ENCODE assay signal across 1 cellular context in the genomic region with DNA sequence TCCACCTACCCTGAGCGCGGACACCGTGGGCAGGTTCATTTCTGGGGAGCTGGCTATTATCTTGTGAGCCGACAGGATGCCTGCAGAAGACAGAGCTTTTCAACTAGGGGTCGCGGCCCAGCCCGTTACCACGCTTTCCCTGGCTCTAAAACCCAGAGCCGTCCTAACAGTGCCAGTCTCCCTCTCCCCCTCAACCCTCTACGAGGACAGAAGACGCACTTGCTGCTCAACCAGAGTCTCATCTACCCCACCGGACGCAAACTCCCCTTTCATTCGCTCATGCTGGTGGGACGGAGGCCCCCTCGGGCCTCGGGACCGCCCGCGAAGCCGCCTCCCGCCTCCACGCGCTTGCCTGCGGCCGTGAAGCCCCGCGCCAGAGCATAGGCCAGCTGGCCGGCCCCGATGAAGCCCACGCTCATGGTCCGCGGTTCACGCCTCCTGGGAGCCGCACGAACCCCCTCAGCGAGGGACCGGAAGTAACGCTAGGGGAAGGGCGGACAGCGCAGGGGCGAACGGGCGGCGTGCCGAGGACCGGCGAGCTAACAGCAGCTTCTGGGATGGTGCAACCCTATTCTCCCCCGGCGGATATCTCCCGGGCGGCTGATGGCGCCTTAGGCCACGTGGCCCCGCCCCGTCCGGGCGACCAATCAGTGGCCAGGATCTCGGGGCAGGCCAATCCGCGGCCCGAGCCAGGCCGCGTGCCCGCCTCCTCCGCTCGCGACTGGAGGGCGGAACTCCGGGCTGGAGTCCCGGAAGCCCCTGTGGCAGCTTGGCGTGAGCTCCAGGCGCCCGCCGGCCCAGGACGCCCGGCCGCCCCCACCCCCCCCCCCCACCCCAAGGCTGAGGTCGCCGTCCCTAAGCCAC.
TF ChIP-seq lines count a peak whose summit lies in the region.

A gene (minus strand): TSS at position 559 of the 864 bp plus-strand sequence. CDS start 140 bp downstream, at position 419.

TF ChIP-seq in HepG2, 621 proteins besides CTCF, POLR2A, EP300 and RAD21 (continued from another document and continues in another):
- TF ChIP-seq, protein P1, sequence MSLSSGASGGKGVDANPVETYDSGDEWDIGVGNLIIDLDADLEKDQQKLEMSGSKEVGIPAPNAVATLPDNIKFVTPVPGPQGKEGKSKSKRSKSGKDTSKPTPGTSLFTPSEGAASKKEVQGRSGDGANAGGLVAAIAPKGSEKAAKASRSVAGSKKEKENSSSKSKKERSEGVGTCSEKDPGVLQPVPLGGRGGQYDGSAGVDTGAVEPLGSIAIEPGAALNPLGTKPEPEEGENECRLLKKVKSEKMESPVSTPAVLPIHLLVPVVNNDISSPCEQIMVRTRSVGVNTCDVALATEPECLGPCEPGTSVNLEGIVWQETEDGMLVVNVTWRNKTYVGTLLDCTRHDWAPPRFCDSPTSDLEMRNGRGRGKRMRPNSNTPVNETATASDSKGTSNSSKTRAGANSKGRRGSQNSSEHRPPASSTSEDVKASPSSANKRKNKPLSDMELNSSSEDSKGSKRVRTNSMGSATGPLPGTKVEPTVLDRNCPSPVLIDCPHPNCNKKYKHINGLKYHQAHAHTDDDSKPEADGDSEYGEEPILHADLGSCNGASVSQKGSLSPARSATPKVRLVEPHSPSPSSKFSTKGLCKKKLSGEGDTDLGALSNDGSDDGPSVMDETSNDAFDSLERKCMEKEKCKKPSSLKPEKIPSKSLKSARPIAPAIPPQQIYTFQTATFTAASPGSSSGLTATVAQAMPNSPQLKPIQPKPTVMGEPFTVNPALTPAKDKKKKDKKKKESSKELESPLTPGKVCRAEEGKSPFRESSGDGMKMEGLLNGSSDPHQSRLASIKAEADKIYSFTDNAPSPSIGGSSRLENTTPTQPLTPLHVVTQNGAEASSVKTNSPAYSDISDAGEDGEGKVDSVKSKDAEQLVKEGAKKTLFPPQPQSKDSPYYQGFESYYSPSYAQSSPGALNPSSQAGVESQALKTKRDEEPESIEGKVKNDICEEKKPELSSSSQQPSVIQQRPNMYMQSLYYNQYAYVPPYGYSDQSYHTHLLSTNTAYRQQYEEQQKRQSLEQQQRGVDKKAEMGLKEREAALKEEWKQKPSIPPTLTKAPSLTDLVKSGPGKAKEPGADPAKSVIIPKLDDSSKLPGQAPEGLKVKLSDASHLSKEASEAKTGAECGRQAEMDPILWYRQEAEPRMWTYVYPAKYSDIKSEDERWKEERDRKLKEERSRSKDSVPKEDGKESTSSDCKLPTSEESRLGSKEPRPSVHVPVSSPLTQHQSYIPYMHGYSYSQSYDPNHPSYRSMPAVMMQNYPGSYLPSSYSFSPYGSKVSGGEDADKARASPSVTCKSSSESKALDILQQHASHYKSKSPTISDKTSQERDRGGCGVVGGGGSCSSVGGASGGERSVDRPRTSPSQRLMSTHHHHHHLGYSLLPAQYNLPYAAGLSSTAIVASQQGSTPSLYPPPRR (CRISPR knock-in tag; IDR thresholded peaks at IDR 0.05; ENCODE audit: borderline replicate concordance) = peak; percentile 32; the same call in 1 of the 2 replicates
- TF ChIP-seq, protein P2, sequence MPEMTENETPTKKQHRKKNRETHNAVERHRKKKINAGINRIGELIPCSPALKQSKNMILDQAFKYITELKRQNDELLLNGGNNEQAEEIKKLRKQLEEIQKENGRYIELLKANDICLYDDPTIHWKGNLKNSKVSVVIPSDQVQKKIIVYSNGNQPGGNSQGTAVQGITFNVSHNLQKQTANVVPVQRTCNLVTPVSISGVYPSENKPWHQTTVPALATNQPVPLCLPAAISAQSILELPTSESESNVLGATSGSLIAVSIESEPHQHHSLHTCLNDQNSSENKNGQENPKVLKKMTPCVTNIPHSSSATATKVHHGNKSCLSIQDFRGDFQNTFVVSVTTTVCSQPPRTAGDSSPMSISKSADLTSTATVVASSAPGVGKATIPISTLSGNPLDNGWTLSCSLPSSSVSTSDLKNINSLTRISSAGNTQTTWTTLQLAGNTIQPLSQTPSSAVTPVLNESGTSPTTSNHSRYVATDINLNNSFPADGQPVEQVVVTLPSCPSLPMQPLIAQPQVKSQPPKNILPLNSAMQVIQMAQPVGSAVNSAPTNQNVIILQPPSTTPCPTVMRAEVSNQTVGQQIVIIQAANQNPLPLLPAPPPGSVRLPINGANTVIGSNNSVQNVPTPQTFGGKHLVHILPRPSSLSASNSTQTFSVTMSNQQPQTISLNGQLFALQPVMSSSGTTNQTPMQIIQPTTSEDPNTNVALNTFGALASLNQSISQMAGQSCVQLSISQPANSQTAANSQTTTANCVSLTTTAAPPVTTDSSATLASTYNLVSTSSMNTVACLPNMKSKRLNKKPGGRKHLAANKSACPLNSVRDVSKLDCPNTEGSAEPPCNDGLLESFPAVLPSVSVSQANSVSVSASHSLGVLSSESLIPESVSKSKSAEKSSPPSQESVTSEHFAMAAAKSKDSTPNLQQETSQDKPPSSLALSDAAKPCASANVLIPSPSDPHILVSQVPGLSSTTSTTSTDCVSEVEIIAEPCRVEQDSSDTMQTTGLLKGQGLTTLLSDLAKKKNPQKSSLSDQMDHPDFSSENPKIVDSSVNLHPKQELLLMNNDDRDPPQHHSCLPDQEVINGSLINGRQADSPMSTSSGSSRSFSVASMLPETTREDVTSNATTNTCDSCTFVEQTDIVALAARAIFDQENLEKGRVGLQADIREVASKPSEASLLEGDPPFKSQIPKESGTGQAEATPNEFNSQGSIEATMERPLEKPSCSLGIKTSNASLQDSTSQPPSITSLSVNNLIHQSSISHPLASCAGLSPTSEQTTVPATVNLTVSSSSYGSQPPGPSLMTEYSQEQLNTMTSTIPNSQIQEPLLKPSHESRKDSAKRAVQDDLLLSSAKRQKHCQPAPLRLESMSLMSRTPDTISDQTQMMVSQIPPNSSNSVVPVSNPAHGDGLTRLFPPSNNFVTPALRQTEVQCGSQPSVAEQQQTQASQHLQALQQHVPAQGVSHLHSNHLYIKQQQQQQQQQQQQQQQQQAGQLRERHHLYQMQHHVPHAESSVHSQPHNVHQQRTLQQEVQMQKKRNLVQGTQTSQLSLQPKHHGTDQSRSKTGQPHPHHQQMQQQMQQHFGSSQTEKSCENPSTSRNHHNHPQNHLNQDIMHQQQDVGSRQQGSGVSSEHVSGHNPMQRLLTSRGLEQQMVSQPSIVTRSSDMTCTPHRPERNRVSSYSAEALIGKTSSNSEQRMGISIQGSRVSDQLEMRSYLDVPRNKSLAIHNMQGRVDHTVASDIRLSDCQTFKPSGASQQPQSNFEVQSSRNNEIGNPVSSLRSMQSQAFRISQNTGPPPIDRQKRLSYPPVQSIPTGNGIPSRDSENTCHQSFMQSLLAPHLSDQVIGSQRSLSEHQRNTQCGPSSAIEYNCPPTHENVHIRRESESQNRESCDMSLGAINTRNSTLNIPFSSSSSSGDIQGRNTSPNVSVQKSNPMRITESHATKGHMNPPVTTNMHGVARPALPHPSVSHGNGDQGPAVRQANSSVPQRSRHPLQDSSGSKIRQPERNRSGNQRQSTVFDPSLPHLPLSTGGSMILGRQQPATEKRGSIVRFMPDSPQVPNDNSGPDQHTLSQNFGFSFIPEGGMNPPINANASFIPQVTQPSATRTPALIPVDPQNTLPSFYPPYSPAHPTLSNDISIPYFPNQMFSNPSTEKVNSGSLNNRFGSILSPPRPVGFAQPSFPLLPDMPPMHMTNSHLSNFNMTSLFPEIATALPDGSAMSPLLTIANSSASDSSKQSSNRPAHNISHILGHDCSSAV (CRISPR knock-in tag; IDR thresholded peaks at IDR 0.05; ENCODE audit: borderline replicate concordance) = 0 out of 2 replicates have a peak, but pooled peaks have one; percentile 38
- TF ChIP-seq ZNF251 (CRISPR knock-in tag; IDR thresholded peaks at IDR 0.05) = no peak
- TF ChIP-seq ZMYM4 (CRISPR knock-in tag; IDR thresholded peaks at IDR 0.05) = peak; percentile 79
- 0 out of 2 replicates have a peak, but pooled peaks have one; percentile 14 for TF ChIP-seq HNRNPUL1 (IDR thresholded peaks at IDR 0.05; ENCODE audit: low read depth, low read length)
- TF ChIP-seq TEAD2 (CRISPR knock-in tag; IDR thresholded peaks at IDR 0.05) = no peak
- peak; percentile 91 for TF ChIP-seq SP4 (CRISPR knock-in tag; IDR thresholded peaks at IDR 0.05)
- TF ChIP-seq RNF2 (conservative IDR thresholded peaks at IDR 0.05; ENCODE audit: low read depth) = peak; percentile 83
- TF ChIP-seq ATF1 (CRISPR knock-in tag; IDR thresholded peaks at IDR 0.05) = no peak
- TF ChIP-seq STAG1 (CRISPR knock-in tag; IDR thresholded peaks at IDR 0.05) = no peak
- no peak for TF ChIP-seq ZNF569 (CRISPR knock-in tag; IDR thresholded peaks at IDR 0.05; ENCODE audit: borderline replicate concordance)
- TF ChIP-seq, protein P3, sequence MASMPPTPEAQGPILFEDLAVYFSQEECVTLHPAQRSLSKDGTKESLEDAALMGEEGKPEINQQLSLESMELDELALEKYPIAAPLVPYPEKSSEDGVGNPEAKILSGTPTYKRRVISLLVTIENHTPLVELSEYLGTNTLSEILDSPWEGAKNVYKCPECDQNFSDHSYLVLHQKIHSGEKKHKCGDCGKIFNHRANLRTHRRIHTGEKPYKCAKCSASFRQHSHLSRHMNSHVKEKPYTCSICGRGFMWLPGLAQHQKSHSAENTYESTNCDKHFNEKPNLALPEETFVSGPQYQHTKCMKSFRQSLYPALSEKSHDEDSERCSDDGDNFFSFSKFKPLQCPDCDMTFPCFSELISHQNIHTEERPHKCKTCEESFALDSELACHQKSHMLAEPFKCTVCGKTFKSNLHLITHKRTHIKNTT (CRISPR knock-in tag; IDR thresholded peaks at IDR 0.05) = no peak
- no peak for TF ChIP-seq ZFP41 (CRISPR knock-in tag; IDR thresholded peaks at IDR 0.05; ENCODE audit: borderline replicate concordance)
- TF ChIP-seq EZH2 (conservative IDR thresholded peaks at IDR 0.05; ENCODE audit: low read depth, low read length) = no peak
- no peak for TF ChIP-seq ONECUT2 (CRISPR knock-in tag; IDR thresholded peaks at IDR 0.05)
- TF ChIP-seq, protein P4, sequence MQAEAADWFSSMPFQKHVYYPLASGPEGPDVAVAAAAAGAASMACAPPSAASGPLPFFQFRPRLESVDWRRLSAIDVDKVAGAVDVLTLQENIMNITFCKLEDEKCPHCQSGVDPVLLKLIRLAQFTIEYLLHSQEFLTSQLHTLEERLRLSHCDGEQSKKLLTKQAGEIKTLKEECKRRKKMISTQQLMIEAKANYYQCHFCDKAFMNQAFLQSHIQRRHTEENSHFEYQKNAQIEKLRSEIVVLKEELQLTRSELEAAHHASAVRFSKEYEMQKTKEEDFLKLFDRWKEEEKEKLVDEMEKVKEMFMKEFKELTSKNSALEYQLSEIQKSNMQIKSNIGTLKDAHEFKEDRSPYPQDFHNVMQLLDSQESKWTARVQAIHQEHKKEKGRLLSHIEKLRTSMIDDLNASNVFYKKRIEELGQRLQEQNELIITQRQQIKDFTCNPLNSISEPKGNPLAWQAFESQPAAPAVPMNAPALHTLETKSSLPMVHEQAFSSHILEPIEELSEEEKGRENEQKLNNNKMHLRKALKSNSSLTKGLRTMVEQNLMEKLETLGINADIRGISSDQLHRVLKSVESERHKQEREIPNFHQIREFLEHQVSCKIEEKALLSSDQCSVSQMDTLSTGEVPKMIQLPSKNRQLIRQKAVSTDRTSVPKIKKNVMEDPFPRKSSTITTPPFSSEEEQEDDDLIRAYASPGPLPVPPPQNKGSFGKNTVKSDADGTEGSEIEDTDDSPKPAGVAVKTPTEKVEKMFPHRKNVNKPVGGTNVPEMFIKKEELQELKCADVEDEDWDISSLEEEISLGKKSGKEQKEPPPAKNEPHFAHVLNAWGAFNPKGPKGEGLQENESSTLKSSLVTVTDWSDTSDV (CRISPR knock-in tag; IDR thresholded peaks at IDR 0.05) = no peak
- TF ChIP-seq, protein P5, sequence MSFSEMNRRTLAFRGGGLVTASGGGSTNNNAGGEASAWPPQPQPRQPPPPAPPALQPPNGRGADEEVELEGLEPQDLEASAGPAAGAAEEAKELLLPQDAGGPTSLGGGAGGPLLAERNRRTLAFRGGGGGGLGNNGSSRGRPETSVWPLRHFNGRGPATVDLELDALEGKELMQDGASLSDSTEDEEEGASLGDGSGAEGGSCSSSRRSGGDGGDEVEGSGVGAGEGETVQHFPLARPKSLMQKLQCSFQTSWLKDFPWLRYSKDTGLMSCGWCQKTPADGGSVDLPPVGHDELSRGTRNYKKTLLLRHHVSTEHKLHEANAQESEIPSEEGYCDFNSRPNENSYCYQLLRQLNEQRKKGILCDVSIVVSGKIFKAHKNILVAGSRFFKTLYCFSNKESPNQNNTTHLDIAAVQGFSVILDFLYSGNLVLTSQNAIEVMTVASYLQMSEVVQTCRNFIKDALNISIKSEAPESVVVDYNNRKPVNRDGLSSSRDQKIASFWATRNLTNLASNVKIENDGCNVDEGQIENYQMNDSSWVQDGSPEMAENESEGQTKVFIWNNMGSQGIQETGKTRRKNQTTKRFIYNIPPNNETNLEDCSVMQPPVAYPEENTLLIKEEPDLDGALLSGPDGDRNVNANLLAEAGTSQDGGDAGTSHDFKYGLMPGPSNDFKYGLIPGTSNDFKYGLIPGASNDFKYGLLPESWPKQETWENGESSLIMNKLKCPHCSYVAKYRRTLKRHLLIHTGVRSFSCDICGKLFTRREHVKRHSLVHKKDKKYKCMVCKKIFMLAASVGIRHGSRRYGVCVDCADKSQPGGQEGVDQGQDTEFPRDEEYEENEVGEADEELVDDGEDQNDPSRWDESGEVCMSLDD (CRISPR knock-in tag; IDR thresholded peaks at IDR 0.05; ENCODE audit: borderline replicate concordance) = no peak; the same call in 1 of the 2 replicates
- TF ChIP-seq NCOA1 (CRISPR knock-in tag; IDR thresholded peaks at IDR 0.05) = 0 out of 2 replicates have a peak, but pooled peaks have one; percentile 80
- no peak for TF ChIP-seq ZFP90 (CRISPR knock-in tag; IDR thresholded peaks at IDR 0.05; ENCODE audit: borderline replicate concordance)
- TF ChIP-seq ERF (CRISPR knock-in tag; IDR thresholded peaks at IDR 0.05) = peak; percentile 67; the same call in 1 of the 2 replicates
- TF ChIP-seq ZNF468 (CRISPR knock-in tag; IDR thresholded peaks at IDR 0.05) = no peak; the same call in 1 of the 2 replicates
- no peak for TF ChIP-seq ZNF619 (CRISPR knock-in tag; IDR thresholded peaks at IDR 0.05)
- TF ChIP-seq TCF7L2 (IDR thresholded peaks at IDR 0.05; ENCODE audit: low read depth, low read length) = no peak
- no peak; the same call in 1 of the 2 replicates for TF ChIP-seq DNMT3B (CRISPR knock-in tag; conservative IDR thresholded peaks at IDR 0.05)
- no peak for TF ChIP-seq ZFP1 (CRISPR knock-in tag; IDR thresholded peaks at IDR 0.05)
- peak; percentile 66 for TF ChIP-seq YEATS2 (CRISPR knock-in tag; IDR thresholded peaks at IDR 0.05; ENCODE audit: borderline replicate concordance)
- peak; percentile 67; the same call in 1 of the 2 replicates for TF ChIP-seq HOXA3 (CRISPR knock-in tag; IDR thresholded peaks at IDR 0.05)
- TF ChIP-seq, protein P6, sequence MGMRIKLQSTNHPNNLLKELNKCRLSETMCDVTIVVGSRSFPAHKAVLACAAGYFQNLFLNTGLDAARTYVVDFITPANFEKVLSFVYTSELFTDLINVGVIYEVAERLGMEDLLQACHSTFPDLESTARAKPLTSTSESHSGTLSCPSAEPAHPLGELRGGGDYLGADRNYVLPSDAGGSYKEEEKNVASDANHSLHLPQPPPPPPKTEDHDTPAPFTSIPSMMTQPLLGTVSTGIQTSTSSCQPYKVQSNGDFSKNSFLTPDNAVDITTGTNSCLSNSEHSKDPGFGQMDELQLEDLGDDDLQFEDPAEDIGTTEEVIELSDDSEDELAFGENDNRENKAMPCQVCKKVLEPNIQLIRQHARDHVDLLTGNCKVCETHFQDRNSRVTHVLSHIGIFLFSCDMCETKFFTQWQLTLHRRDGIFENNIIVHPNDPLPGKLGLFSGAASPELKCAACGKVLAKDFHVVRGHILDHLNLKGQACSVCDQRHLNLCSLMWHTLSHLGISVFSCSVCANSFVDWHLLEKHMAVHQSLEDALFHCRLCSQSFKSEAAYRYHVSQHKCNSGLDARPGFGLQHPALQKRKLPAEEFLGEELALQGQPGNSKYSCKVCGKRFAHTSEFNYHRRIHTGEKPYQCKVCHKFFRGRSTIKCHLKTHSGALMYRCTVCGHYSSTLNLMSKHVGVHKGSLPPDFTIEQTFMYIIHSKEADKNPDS (CRISPR knock-in tag; IDR thresholded peaks at IDR 0.05) = peak; percentile 45; the same call in 1 of the 2 replicates
- peak; percentile 92; the same call in 1 of the 2 replicates for TF ChIP-seq YEATS4 (CRISPR knock-in tag; IDR thresholded peaks at IDR 0.05; ENCODE audit: borderline replicate concordance)
- TF ChIP-seq HNRNPLL (IDR thresholded peaks at IDR 0.05; ENCODE audit: low read depth, low read length, poor library complexity, severe bottlenecking) = peak; percentile 91
- peak; percentile 87 for TF ChIP-seq THAP11 (CRISPR knock-in tag; IDR thresholded peaks at IDR 0.05)
